Comparison of ENCODE assay signal across 8 cellular contexts in genomic region chr19:11879687-11880266, GRCh38. TPM values are rescaled to one million over a fixed set of nuclear protein-coding genes. Genes with fewer than 3 reads are reported as not detected.
A peak's percentile ranks its signal among the peaks of the same experiment; 100 is the strongest.
DNase-seq lines count a peak whose midpoint lies in the region; ATAC-seq and TF ChIP-seq lines count a peak whose summit lies in the region.
"Not testable (repeated sequence)": the region's sequence is repeated elsewhere in the genome, so short reads cannot be mapped to it uniquely, and the experiment has no call there.

No MANE protein-coding gene starts in this region.

- H3K27ac Mint-ChIP-seq in CD8-positive, alpha-beta memory T cell; activated CD8-positive, alpha-beta T cell treated with anti-CD3 and anti-CD28 coated beads for 36 hours; neural crest cell (ENCODE audit: unreplicated experiment): not testable (repeated sequence)

- H3K9ac ChIP-seq in KMS-11: not testable (repeated sequence)

- not testable (repeated sequence) for H3K4me3 ChIP-seq in CD8-positive, alpha-beta memory T cell (ENCODE audit: low read length); KMS-11 (IDR thresholded peaks at IDR 0.05; ENCODE audit: insufficient read depth, low read depth, low read length); heart left ventricle

- not testable (repeated sequence) for H3K4me2 ChIP-seq in KMS-11

- peak in 4 of 5 donors; percentile 11 to 59 (median 21) for DNase-seq in CD8-positive, alpha-beta memory T cell
- DNase-seq in SK-N-DZ (ENCODE audit: low spot score) (peak; percentile 24), amniotic epithelial cell (ENCODE audit: low read depth) (peak; percentile 9), heart left ventricle (peak in 2 of 5 donors; percentile 24 to 64), neural crest cell (ENCODE audit: low read depth, low spot score) (peak; percentile 46)
- peak; percentile 68 for DNase-seq in activated CD8-positive, alpha-beta T cell treated with anti-CD3 and anti-CD28 coated beads for 36 hours
- DNase-seq in stimulated activated CD8-positive, alpha-beta memory T cell treated with anti-CD3 and anti-CD28 coated beads, Interleukin-15, amount 100 ng/mL, for 48 hours (ENCODE audit: low read depth in 2 of 2): peak; percentile 16 to 28

- TF ChIP-seq CTCF in KMS-11 (conservative IDR thresholded peaks at IDR 0.05; ENCODE audit: low read depth, low read length): peak; percentile 39; the same call in 1 of the 2 replicates
- TF ChIP-seq CTCF in activated CD8-positive, alpha-beta T cell treated with anti-CD3 and anti-CD28 coated beads for 36 hours (IDR thresholded peaks at IDR 0.05): peak; percentile 62
- peak; percentile 17 to 48 (median 36) for TF ChIP-seq CTCF in heart left ventricle (IDR thresholded peaks at IDR 0.05)
- TF ChIP-seq CTCF in neural crest cell (conservative IDR thresholded peaks at IDR 0.05): peak; percentile 52

- POLR2A ChIA-PET in CD8-positive, alpha-beta memory T cell (lab: Charles Lee); activated CD8-positive, alpha-beta T cell treated with anti-CD3 and anti-CD28 coated beads for 36 hours (lab: Charles Lee): not testable (repeated sequence)

- TF ChIP-seq POLR2A in heart left ventricle (IDR thresholded peaks at IDR 0.05): not testable (repeated sequence)

- H3K9me3 ChIP-seq in CD8-positive, alpha-beta memory T cell (ENCODE audit: low read length); heart left ventricle: not testable (repeated sequence)

- not testable (repeated sequence) for H3K27ac ChIP-seq in CD8-positive, alpha-beta memory T cell (ENCODE audit: low read depth, low read length); KMS-11; heart left ventricle

- H3K4me1 ChIP-seq in CD8-positive, alpha-beta memory T cell (ENCODE audit: insufficient read depth, low read length); KMS-11 (ENCODE audit: low read depth, poor library complexity, severe bottlenecking); heart left ventricle: not testable (repeated sequence)

- H3K79me2 ChIP-seq in KMS-11 (ENCODE audit: insufficient read depth, low read depth): not testable (repeated sequence)

- H3K36me3 Mint-ChIP-seq in CD8-positive, alpha-beta memory T cell; activated CD8-positive, alpha-beta T cell treated with anti-CD3 and anti-CD28 coated beads for 36 hours (ENCODE audit: low read depth); neural crest cell (ENCODE audit: low read depth): not testable (repeated sequence)

- CTCF ChIA-PET in CD8-positive, alpha-beta memory T cell (lab: Charles Lee): interaction anchor here (0.8 to 7.5 kb wide), 10 partner anchors 9 to 283 kb away, joined by 3 to 43 read pairs (median 4); partner anchors contain the start of genes ZNF136, ZNF20, ZNF491 and ZNF700
- CTCF ChIA-PET in activated CD8-positive, alpha-beta T cell treated with anti-CD3 and anti-CD28 coated beads for 36 hours (lab: Charles Lee): interaction anchor here (0.6 to 7.7 kb wide), 20 partner anchors 10 to 685 kb away, joined by 3 to 69 read pairs (median 4); partner anchors contain the start of genes ZNF20, ZNF491 and ZNF763

- 73 to 75% (median 74%) methylated on average over 16 of the region's 16 CpGs for WGBS in heart left ventricle, 4 donors

- ATAC-seq in activated CD8-positive, alpha-beta T cell treated with anti-CD3 and anti-CD28 coated beads for 36 hours: peak; percentile 74
- ATAC-seq in heart left ventricle: peak in 2 of 4 donors; percentile 38 to 52

- H3K4me1 Mint-ChIP-seq in CD8-positive, alpha-beta memory T cell; activated CD8-positive, alpha-beta T cell treated with anti-CD3 and anti-CD28 coated beads for 36 hours (ENCODE audit: low read depth); neural crest cell: not testable (repeated sequence)

- H3K27me3 Mint-ChIP-seq in CD8-positive, alpha-beta memory T cell; activated CD8-positive, alpha-beta T cell treated with anti-CD3 and anti-CD28 coated beads for 36 hours; neural crest cell (ENCODE audit: low read depth): not testable (repeated sequence)

- not testable (repeated sequence) for H4K20me1 ChIP-seq in KMS-11 (ENCODE audit: insufficient read depth)

- intact Hi-C loops in activated CD8-positive, alpha-beta T cell treated with anti-CD3 and anti-CD28 coated beads for 36 hours (cut with micrococcal nuclease): loop anchor here (2.0 kb wide), 1 partner anchor 261 kb away; the partner anchor contains the start of gene ZNF20
- intact Hi-C loops in heart left ventricle (cut with DNase I): loop anchor here (2.0 to 10.0 kb wide), 10 partner anchors 43 to 263 kb away; partner anchors contain the start of genes ZNF20 (in 5 of the 10) and ZNF491 (in 3 of the 10)

- H2AFZ ChIP-seq in KMS-11 (ENCODE audit: low read depth): not testable (repeated sequence)

- H3K4me3 Mint-ChIP-seq in CD8-positive, alpha-beta memory T cell; activated CD8-positive, alpha-beta T cell treated with anti-CD3 and anti-CD28 coated beads for 36 hours; neural crest cell: not testable (repeated sequence)

- not testable (repeated sequence) for H3K9me3 Mint-ChIP-seq in CD8-positive, alpha-beta memory T cell; activated CD8-positive, alpha-beta T cell treated with anti-CD3 and anti-CD28 coated beads for 36 hours; neural crest cell

- not testable (repeated sequence) for H3K36me3 ChIP-seq in CD8-positive, alpha-beta memory T cell (ENCODE audit: insufficient read depth, low read length); KMS-11 (ENCODE audit: insufficient read depth); heart left ventricle

- not testable (repeated sequence) for H3K27me3 ChIP-seq in CD8-positive, alpha-beta memory T cell (ENCODE audit: insufficient read depth, low read length, poor library complexity, severe bottlenecking); KMS-11 (ENCODE audit: insufficient read depth, low read depth); heart left ventricle

RNA-seq across cellular contexts. Expression of gene ZNF69, which starts 7.8 kb away (rescaled TPM):
- total RNA-seq in CD8-positive, alpha-beta memory T cell: 1 to 10 TPM; 1.8 to 2.0 TPM
- polyA plus RNA-seq in CD8-positive, alpha-beta memory T cell: 4.1 TPM
- 5.8 and 7.1 TPM in 2 replicates for polyA plus RNA-seq in SK-N-DZ (2014; cell fraction: cytosol; rRNA removed)
- polyA plus RNA-seq in SK-N-DZ (2014; cell fraction: nucleus; rRNA removed): 5.8 and 9.5 TPM in 2 replicates
- 1 to 10 TPM; 1.8 to 3.1 TPM for total RNA-seq in activated CD8-positive, alpha-beta T cell treated with anti-CD3 and anti-CD28 coated beads for 36 hours
- 1 to 10 TPM; 2.8 to 5.4 (median 4.2) TPM for total RNA-seq in heart left ventricle
- polyA plus RNA-seq in heart left ventricle: 1 to 10 TPM; 3.0 to 4.3 TPM
- 32.1 and 33.9 TPM in 2 replicates for total RNA-seq in neural crest cell

RNA-seq across cellular contexts. Expression of gene ZNF439, which starts 31.3 kb away (rescaled TPM):
- 1 to 10 TPM; 6.2 to 6.4 TPM for total RNA-seq in CD8-positive, alpha-beta memory T cell
- polyA plus RNA-seq in CD8-positive, alpha-beta memory T cell: 3.1 TPM
- polyA plus RNA-seq in SK-N-DZ (2014; cell fraction: cytosol; rRNA removed): 16.4 and 16.7 TPM in 2 replicates
- polyA plus RNA-seq in SK-N-DZ (2014; cell fraction: nucleus; rRNA removed): 45.1 and 45.2 TPM in 2 replicates
- total RNA-seq in activated CD8-positive, alpha-beta T cell treated with anti-CD3 and anti-CD28 coated beads for 36 hours: 1 to 10 TPM; 8.7 to 9.6 TPM
- 1 to 10 TPM; 1.8 to 5.1 (median 4.6) TPM for total RNA-seq in heart left ventricle
- polyA plus RNA-seq in heart left ventricle: 1 to 10 TPM; 3.7 to 6.1 TPM
- 6.0 and 6.6 TPM in 2 replicates for total RNA-seq in neural crest cell

RNA-seq across cellular contexts. Expression of gene ZNF700, which starts 45.1 kb away (rescaled TPM):
- total RNA-seq in CD8-positive, alpha-beta memory T cell: 10 to 100 TPM; 10.1 to 10.8 TPM
- 3.3 TPM for polyA plus RNA-seq in CD8-positive, alpha-beta memory T cell
- 9.1 and 9.2 TPM in 2 replicates for polyA plus RNA-seq in SK-N-DZ (2014; cell fraction: cytosol; rRNA removed)
- polyA plus RNA-seq in SK-N-DZ (2014; cell fraction: nucleus; rRNA removed): 22.4 and 35.2 TPM in 2 replicates
- 10 to 100 TPM; 12.0 to 14.0 TPM for total RNA-seq in activated CD8-positive, alpha-beta T cell treated with anti-CD3 and anti-CD28 coated beads for 36 hours
- total RNA-seq in heart left ventricle (1 to 10 TPM; 2.2 to 7.5 (median 4.1) TPM), neural crest cell (12.5 and 12.8 TPM in 2 replicates)
- 1 to 10 TPM; 3.1 to 3.8 TPM for polyA plus RNA-seq in heart left ventricle
